ENCODE assay signal across 1 cellular context in genomic region chr2:127408004-127408806, GRCh38.
TF ChIP-seq lines count a peak whose summit lies in the region.

No MANE protein-coding gene starts in this region.

TF ChIP-seq in HEK293, 187 proteins besides CTCF, POLR2A, EP300 and RAD21 (continued from another document):
- no peak for TF ChIP-seq ZNF221 (tag by site-specific recombination; IDR thresholded peaks at IDR 0.05; ENCODE audit: borderline replicate concordance)
- TF ChIP-seq ZNF585B (tag by site-specific recombination; IDR thresholded peaks at IDR 0.05), result no peak
- no peak for TF ChIP-seq SCRT2 (tag by site-specific recombination; IDR thresholded peaks at IDR 0.05)
- TF ChIP-seq ELK4 (IDR thresholded peaks at IDR 0.05; ENCODE audit: borderline replicate concordance, low read depth, low read length), result no peak
- TF ChIP-seq ZNF214 (tag by site-specific recombination; IDR thresholded peaks at IDR 0.05; ENCODE audit: borderline replicate concordance), result no peak
- no peak for TF ChIP-seq OVOL3 (tag by site-specific recombination; IDR thresholded peaks at IDR 0.05)
- peak; percentile 70; the same call in 1 of the 2 replicates for TF ChIP-seq PBX3 (CRISPR knock-in tag; IDR thresholded peaks at IDR 0.05)
- no peak for TF ChIP-seq ZNF248 (tag by site-specific recombination; IDR thresholded peaks at IDR 0.05)
- TF ChIP-seq ZNF670 (tag by site-specific recombination; IDR thresholded peaks at IDR 0.05; ENCODE audit: low read depth), result no peak
- no peak for TF ChIP-seq ZNF266 (tag by site-specific recombination; IDR thresholded peaks at IDR 0.05; ENCODE audit: low read depth)
- no peak for TF ChIP-seq ZNF239 (tag by site-specific recombination; IDR thresholded peaks at IDR 0.05)
- no peak for TF ChIP-seq ZNF292 (tag by site-specific recombination; IDR thresholded peaks at IDR 0.05; ENCODE audit: borderline replicate concordance, low read depth)
- no peak for TF ChIP-seq ZFP37 (tag by site-specific recombination; IDR thresholded peaks at IDR 0.05)
- no peak for TF ChIP-seq ZNF138 (tag by site-specific recombination; IDR thresholded peaks at IDR 0.05; ENCODE audit: borderline replicate concordance)
- TF ChIP-seq PRDM1 (tag by site-specific recombination; IDR thresholded peaks at IDR 0.05), result no peak
- TF ChIP-seq ZNF658 (tag by site-specific recombination; IDR thresholded peaks at IDR 0.05), result no peak
- TF ChIP-seq ZNF558 (tag by site-specific recombination; IDR thresholded peaks at IDR 0.05), result no peak
- no peak for TF ChIP-seq ZNF843 (tag by site-specific recombination; IDR thresholded peaks at IDR 0.05)
- TF ChIP-seq ZSCAN5A (tag by site-specific recombination; IDR thresholded peaks at IDR 0.05), result no peak
- TF ChIP-seq ZNF692 (tag by site-specific recombination; IDR thresholded peaks at IDR 0.05), result peak; percentile 34; the same call in 1 of the 2 replicates
- TF ChIP-seq ZNF398 (tag by site-specific recombination; IDR thresholded peaks at IDR 0.05), result peak; percentile 94
- no peak for TF ChIP-seq HOXA7 (CRISPR knock-in tag; IDR thresholded peaks at IDR 0.05; ENCODE audit: borderline replicate concordance)
- no peak for TF ChIP-seq ZNF10 (tag by site-specific recombination; IDR thresholded peaks at IDR 0.05)
- no peak for TF ChIP-seq HOXC10 (CRISPR knock-in tag; IDR thresholded peaks at IDR 0.05)
- no peak for TF ChIP-seq ZNF639 (tag by site-specific recombination; IDR thresholded peaks at IDR 0.05)
- 0 out of 2 replicates have a peak, but pooled peaks have one; percentile 27 for TF ChIP-seq ZNF677 (tag by site-specific recombination; IDR thresholded peaks at IDR 0.05)
- TF ChIP-seq ZNF423 (tag by site-specific recombination; IDR thresholded peaks at IDR 0.05), result no peak
- peak; percentile 72; the same call in 1 of the 2 replicates for TF ChIP-seq ZNF777 (tag by site-specific recombination; IDR thresholded peaks at IDR 0.05; ENCODE audit: borderline replicate concordance)
- TF ChIP-seq ZNF660 (tag by site-specific recombination; IDR thresholded peaks at IDR 0.05), result peak; percentile 53; the same call in 1 of the 2 replicates
- TF ChIP-seq KLF8 (tag by site-specific recombination; IDR thresholded peaks at IDR 0.05), result no peak
- TF ChIP-seq ZNF776 (tag by site-specific recombination; IDR thresholded peaks at IDR 0.05; ENCODE audit: borderline replicate concordance), result no peak
- no peak for TF ChIP-seq ZNF18 (tag by site-specific recombination; IDR thresholded peaks at IDR 0.05)
- no peak for TF ChIP-seq ZBTB48 (tag by site-specific recombination; IDR thresholded peaks at IDR 0.05)
- no peak for TF ChIP-seq ZNF175 (tag by site-specific recombination; IDR thresholded peaks at IDR 0.05)
- TF ChIP-seq PRDM2 (tag by site-specific recombination; IDR thresholded peaks at IDR 0.05; ENCODE audit: borderline replicate concordance), result no peak
- TF ChIP-seq YY1 (tag by site-specific recombination; IDR thresholded peaks at IDR 0.05), result no peak
- TF ChIP-seq GLI2 (tag by site-specific recombination; IDR thresholded peaks at IDR 0.05; ENCODE audit: borderline replicate concordance, low read depth), result no peak
- no peak for TF ChIP-seq TRIM28 (IDR thresholded peaks at IDR 0.05; ENCODE audit: borderline replicate concordance, low read length)
- TF ChIP-seq ZSCAN23 (tag by site-specific recombination; IDR thresholded peaks at IDR 0.05), result no peak
- no peak for TF ChIP-seq PRDM4 (tag by site-specific recombination; IDR thresholded peaks at IDR 0.05)
TF ChIP-seq in HEK293: peak in this region for 30.
